8 cellular contexts compared by ENCODE assay signal in genomic region chr14:92651106-92651792, GRCh38.
DNase-seq lines count a peak whose midpoint lies in the region; ATAC-seq and FAIRE-seq lines count a peak whose summit lies in the region.

No MANE protein-coding gene starts in this region.

- no peak for FAIRE-seq in HTR-8/SVneo (lab: Jason Lieb, UNC)

- ATAC-seq in GM21723 (IDR thresholded peaks at IDR 0.05; ENCODE audit: unreplicated experiment) = peak; percentile 73
- ATAC-seq in stimulated activated naive CD8-positive, alpha-beta T cell treated with anti-CD3 and anti-CD28 coated beads, Interleukin-15, Interleukin-2, amounts not matched to agents 100 U/mL and 50 U/mL, for 24 hours = peak; percentile 86

- DNase-seq in GDM1 (lab: John Stamatoyannopoulos, UW) (peak; percentile 76), medulla oblongata (ENCODE audit: extremely low spot score) (peak; percentile 69), HTR-8/SVneo (ENCODE audit: insufficient read length, low spot score) (no peak), NCI-H1048 (lab: John Stamatoyannopoulos, UW) (no peak)
- DNase-seq in NK-92 treated with Interleukin-12 subunit alpha and Interleukin-12 subunit beta, amount 100 ng/mL, for 24 hours (lab: John Stamatoyannopoulos, UW) = peak; percentile 43
- peak; percentile 62 for DNase-seq in activated T-helper 1 cell treated with anti-CD3 and anti-CD28 coated beads, Interleukin-2, amount 50 U/mL, for 16 hours (ENCODE audit: low read depth in 1 of 2, low spot score in 1 of 2)
- peak; percentile 86 for DNase-seq in stimulated activated naive CD8-positive, alpha-beta T cell treated with anti-CD3 and anti-CD28 coated beads, Interleukin-15, Interleukin-2, amounts not matched to agents 100 U/mL and 50 U/mL, for 24 hours

Comparison
In these comparisons a context has a peak if more than half of its experiments do, and no peak if none do; other contexts are left out.
1. DNase-seq: peak in GDM1 (single experiment), NK-92 treated with Interleukin-12 subunit alpha and Interleukin-12 subunit beta, amount 100 ng/mL, for 24 hours (single experiment), activated T-helper 1 cell treated with anti-CD3 and anti-CD28 coated beads, Interleukin-2, amount 50 U/mL, for 16 hours (2 of 2), medulla oblongata (single experiment) and stimulated activated naive CD8-positive, alpha-beta T cell treated with anti-CD3 and anti-CD28 coated beads, Interleukin-15, Interleukin-2, amounts not matched to agents 100 U/mL and 50 U/mL, for 24 hours (single experiment); none in HTR-8/SVneo (single experiment) and NCI-H1048 (single experiment).